Comparison of ENCODE assay signal across 12 cellular contexts in genomic region chr17:27808629-27809028, GRCh38. TPM values are rescaled to one million over a fixed set of nuclear protein-coding genes. Genes with fewer than 3 reads are reported as not detected.
DNase-seq lines count a peak whose midpoint lies in the region; TF ChIP-seq lines count a peak whose summit lies in the region.
"Had no signal": no experiment of that assay in that cellular context is flagged by ENCODE, and none has a peak within 500 bp of the region (broad histone marks: within the 10 kb centered on the region; RNA-seq: fewer than 3 reads in every experiment).

No MANE protein-coding gene starts in this region.

- H2AFZ ChIP-seq in OCI-LY3 (ENCODE audit: low read depth, low read length) = peak overlapping the region; percentile 55
- H2AFZ ChIP-seq: parathyroid adenoma had no signal

- H3K27me3 ChIP-seq in OCI-LY3 (ENCODE audit: low read depth, low read length) (no peaks in the 10 kb centered on the region), colonic mucosa (no peaks in the 10 kb centered on the region), MG63 (no peaks in the 10 kb centered on the region), dorsolateral prefrontal cortex (no peaks in the 10 kb centered on the region)
- H3K27me3 ChIP-seq: esophagus squamous epithelium had no signal

- TF ChIP-seq CTCF in OCI-LY3 (IDR thresholded peaks at IDR 0.05; ENCODE audit: low read depth, low read length) (no peak), colonic mucosa (IDR thresholded peaks at IDR 0.05) (no peak), dorsolateral prefrontal cortex (IDR thresholded peaks at IDR 0.05 in 54 of 56, conservative IDR thresholded peaks at IDR 0.05 in 2 of 56; ENCODE audit: low read depth in 1 of 56, partially characterized antibody in 56 of 56) (no peak)

- peak; percentile 25 for DNase-seq in stimulated activated CD4-positive, alpha-beta T cell treated with anti-CD3 and anti-CD28 coated beads, Interleukin-4, amount 100 ng/mL, for 1 hour
- DNase-seq in stimulated activated CD4-positive, alpha-beta T cell treated with anti-CD3 and anti-CD28 coated beads, Interleukin-4, amount 100 ng/mL, for 24 hours = no peak
- DNase-seq in colonic mucosa = no peak
- no peak for DNase-seq in NCI-H2171 (lab: John Stamatoyannopoulos, UW)
- DNase-seq in MG63 = no peak
- DNase-seq in NCI-H69 (lab: John Stamatoyannopoulos, UW) = no peak
- no peak for DNase-seq in dorsolateral prefrontal cortex
- DNase-seq: esophagus squamous epithelium, mesenchymal stem cell had no signal

- no peaks in the 10 kb centered on the region for H3K79me2 ChIP-seq in OCI-LY3 (ENCODE audit: low read length)
- H3K79me2 ChIP-seq: parathyroid adenoma had no signal

- H4K20me1 ChIP-seq in OCI-LY3 (ENCODE audit: insufficient read depth, low read length) = no peaks in the 10 kb centered on the region

- H3K4me3 ChIP-seq in OCI-LY3 (ENCODE audit: low read length) = peak overlapping the region; percentile 65
- H3K4me3 ChIP-seq in colonic mucosa = no peak overlapping the region
- no peak overlapping the region for H3K4me3 ChIP-seq in MG63
- peak overlapping the region in 1 of 59 donors; percentile 11 for H3K4me3 ChIP-seq in dorsolateral prefrontal cortex

- H3K9ac ChIP-seq in OCI-LY3 (ENCODE audit: low read length) = peak overlapping the region; percentile 57
- peak overlapping the region in 1 of 2 donors; percentile 38 for H3K9ac ChIP-seq in colonic mucosa (ENCODE audit: low read depth in 2 of 2, low read length in 2 of 2)
- H3K9ac ChIP-seq: parathyroid adenoma had no signal

- peak overlapping the region; percentile 85 for H3K27ac ChIP-seq in OCI-LY3 (ENCODE audit: low read length)
- H3K27ac ChIP-seq in colonic mucosa = peak overlapping the region; percentile 73
- H3K27ac ChIP-seq in dorsolateral prefrontal cortex = peak overlapping the region in 27 of 59 donors; percentile 4 to 72 (median 42)
- H3K27ac ChIP-seq: parathyroid adenoma had no signal

- peaks cover 63% of the 10 kb centered on the region for H3K4me1 ChIP-seq in OCI-LY3 (ENCODE audit: low read length)
- peaks cover 17% of the 10 kb centered on the region for H3K4me1 ChIP-seq in colonic mucosa
- H3K4me1 ChIP-seq: parathyroid adenoma had no signal

- H3K9me3 ChIP-seq in OCI-LY3 (ENCODE audit: insufficient read depth, low read length) (no peaks in the 10 kb centered on the region), colonic mucosa (no peaks in the 10 kb centered on the region), MG63 (no peaks in the 10 kb centered on the region)
- H3K9me3 ChIP-seq: esophagus squamous epithelium had no signal

- H3K36me3 ChIP-seq in OCI-LY3 (replicated peaks; ENCODE audit: low read depth, low read length) (no peaks in the 10 kb centered on the region), colonic mucosa (no peaks in the 10 kb centered on the region), MG63 (no peaks in the 10 kb centered on the region)
- H3K36me3 ChIP-seq: esophagus squamous epithelium had no signal

- H3K4me2 ChIP-seq in OCI-LY3 (ENCODE audit: low read length) = peak overlapping the region; percentile 93

- intact Hi-C loops in colonic mucosa (cut with DNase I) = loop anchor here (10.0 kb wide), 1 partner anchor 446 kb away; no protein-coding TSS in a partner anchor
- intact Hi-C loops in dorsolateral prefrontal cortex (cut with DNase I) = no loop called here

RNA-seq across cellular contexts. Expression of gene NOS2, which starts 8.3 kb away (rescaled TPM):
- total RNA-seq in colonic mucosa (10 to 100 TPM; 29.7 to 34.5 TPM), dorsolateral prefrontal cortex (10 to 100 TPM in 1 of 120 experiments, 1 to 10 TPM in 119; 1.4 to 12.0 (median 5.1) TPM)
- total RNA-seq in MG63 (2014; rRNA removed; shearing (Covaris generic); ENCODE audit: low replicate concordance) = not detected in 2 replicates
- total RNA-seq: NCI-H460 had no signal
